Comparison of ENCODE assay signal across 18 cellular contexts in the genomic region with DNA sequence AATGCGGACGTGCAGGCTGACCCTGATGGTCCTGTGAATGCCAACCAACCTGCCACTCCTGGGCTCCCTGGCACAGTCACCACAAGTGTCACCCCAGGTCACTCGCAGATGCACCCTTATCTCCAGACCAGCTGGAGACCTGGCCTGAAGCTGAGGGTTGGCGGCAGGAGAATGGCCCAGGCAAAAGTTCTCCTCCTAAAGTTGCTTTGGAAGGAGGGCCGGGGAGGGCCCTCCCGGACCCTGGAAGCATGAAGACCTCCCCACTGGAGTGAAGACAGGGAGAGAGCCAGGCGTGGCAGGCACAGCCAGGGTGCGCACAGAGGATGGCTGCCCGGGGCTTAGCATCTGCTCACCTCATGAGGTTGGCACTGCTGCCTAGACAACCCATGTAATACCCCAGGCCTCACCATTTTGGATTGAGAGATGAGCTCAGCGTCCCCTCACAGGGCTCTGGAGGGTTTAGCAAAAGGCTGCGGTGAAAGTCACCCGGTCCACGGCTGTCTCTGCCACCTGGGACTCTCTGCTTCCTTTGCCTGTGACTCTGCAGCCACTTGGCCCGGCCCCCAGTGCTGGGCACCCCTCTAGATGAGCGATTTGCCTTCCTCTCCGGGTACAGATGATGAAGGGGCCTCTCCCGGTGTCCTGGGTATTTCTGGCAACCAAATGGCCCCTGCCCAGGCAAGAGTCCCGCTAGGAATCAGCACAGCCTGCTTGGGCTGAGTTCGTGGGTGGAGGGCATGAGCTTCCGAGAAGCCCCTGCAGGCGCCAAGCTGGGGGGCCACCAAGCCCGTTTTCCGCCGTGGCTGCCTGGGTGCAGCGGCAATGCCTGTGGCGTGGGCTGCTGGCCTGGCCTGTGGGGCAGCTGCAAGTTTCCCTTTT.
"Had no signal": no experiment of that assay in that cellular context is flagged by ENCODE, and none has a peak within 500 bp of the region (broad histone marks: within the 10 kb centered on the region; RNA-seq: fewer than 3 reads in every experiment).

No MANE protein-coding gene starts in this region.

- H3K36me3 Mint-ChIP-seq: activated naive CD4-positive, alpha-beta T cell treated with anti-CD3 and anti-CD28 coated beads, Interleukin-2, amount 50 U/mL, for 24 hours; immature natural killer cell had no signal

- H3K27me3 Mint-ChIP-seq: activated naive CD4-positive, alpha-beta T cell treated with anti-CD3 and anti-CD28 coated beads, Interleukin-2, amount 50 U/mL, for 24 hours; activated T-cell treated with anti-CD3 and anti-CD28 coated beads, Interleukin-2, amount 50 U/mL, for 24 hours had no signal

- FAIRE-seq: pancreas had no signal

- DNase-seq: activated effector memory CD4-positive, alpha-beta T cell treated with Interleukin-2 at 50 U/mL for 16 hours; activated T-cell treated with anti-CD3 and anti-CD28 coated beads, Interleukin-2, amount 50 U/mL, for 24 hours; amniotic stem cell; cerebellar nuclear complex; dorsolateral prefrontal cortex; foreskin keratinocyte; immature natural killer cell; left colon; mammary epithelial cell; pancreas; stimulated activated CD4-positive, alpha-beta T cell treated with anti-CD3 and anti-CD28 coated beads, Interleukin-4, amount 100 ng/mL, for 1 hour; stimulated activated CD8-positive, alpha-beta memory T cell treated with anti-CD3 and anti-CD28 coated beads, Interleukin-4, amount 100 ng/mL, for 48 hours; stimulated activated naive CD8-positive, alpha-beta T cell treated with anti-CD3 and anti-CD28 coated beads, Interleukin-15, amount 100 ng/mL, for 72 hours; T-helper 2 cell; testis; uterus had no signal

- H3K4me1 ChIP-seq: foreskin keratinocyte, pancreas, uterus had no signal

- H3K36me3 ChIP-seq: pancreas, uterus had no signal

- H3K27ac ChIP-seq: foreskin keratinocyte, pancreas, testis, uterus had no signal

- H3K27me3 ChIP-seq: dorsolateral prefrontal cortex, pancreas, testis, uterus had no signal

- H3K9me3 ChIP-seq: pancreas, testis, uterus had no signal

- H3K4me3 ChIP-seq: dorsolateral prefrontal cortex, pancreas, uterus had no signal

- H3K27ac Mint-ChIP-seq: activated T-cell treated with anti-CD3 and anti-CD28 coated beads, Interleukin-2, amount 50 U/mL, for 24 hours; immature natural killer cell had no signal

- H3K9me3 Mint-ChIP-seq: activated naive CD4-positive, alpha-beta T cell treated with anti-CD3 and anti-CD28 coated beads, Interleukin-2, amount 50 U/mL, for 24 hours; activated T-cell treated with anti-CD3 and anti-CD28 coated beads, Interleukin-2, amount 50 U/mL, for 24 hours; immature natural killer cell; stimulated activated naive CD8-positive, alpha-beta T cell treated with anti-CD3 and anti-CD28 coated beads, Interleukin-15, amount 100 ng/mL, for 72 hours had no signal

- ATAC-seq: activated CD4-positive, CD25-positive, alpha-beta regulatory T cell treated with anti-CD3 and anti-CD28 coated beads, Interleukin-2, amount 50 U/mL, for 24 hours; foreskin keratinocyte; left colon; stimulated activated naive CD8-positive, alpha-beta T cell treated with anti-CD3 and anti-CD28 coated beads, Interleukin-15, amount 100 ng/mL, for 72 hours had no signal

- H3K4me1 Mint-ChIP-seq: activated naive CD4-positive, alpha-beta T cell treated with anti-CD3 and anti-CD28 coated beads, Interleukin-2, amount 50 U/mL, for 24 hours; immature natural killer cell had no signal

- H3K4me3 Mint-ChIP-seq: activated naive CD4-positive, alpha-beta T cell treated with anti-CD3 and anti-CD28 coated beads, Interleukin-2, amount 50 U/mL, for 24 hours; activated T-cell treated with anti-CD3 and anti-CD28 coated beads, Interleukin-2, amount 50 U/mL, for 24 hours; immature natural killer cell; stimulated activated naive CD8-positive, alpha-beta T cell treated with anti-CD3 and anti-CD28 coated beads, Interleukin-15, amount 100 ng/mL, for 72 hours had no signal
